ENCODE assay signal across 1 cellular context in genomic region chr1:154961497-154962237, GRCh38.
TF ChIP-seq lines count a peak whose summit lies in the region.

A gene with protein sequence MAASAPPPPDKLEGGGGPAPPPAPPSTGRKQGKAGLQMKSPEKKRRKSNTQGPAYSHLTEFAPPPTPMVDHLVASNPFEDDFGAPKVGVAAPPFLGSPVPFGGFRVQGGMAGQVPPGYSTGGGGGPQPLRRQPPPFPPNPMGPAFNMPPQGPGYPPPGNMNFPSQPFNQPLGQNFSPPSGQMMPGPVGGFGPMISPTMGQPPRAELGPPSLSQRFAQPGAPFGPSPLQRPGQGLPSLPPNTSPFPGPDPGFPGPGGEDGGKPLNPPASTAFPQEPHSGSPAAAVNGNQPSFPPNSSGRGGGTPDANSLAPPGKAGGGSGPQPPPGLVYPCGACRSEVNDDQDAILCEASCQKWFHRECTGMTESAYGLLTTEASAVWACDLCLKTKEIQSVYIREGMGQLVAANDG (minus strand): TSS chr1:154961782. CDS start chr1:154961576, 206 bp downstream.

TF ChIP-seq in K562, 482 proteins besides CTCF, POLR2A, EP300 and RAD21 (continued from another document and continues in another):
- no peak for TF ChIP-seq CHD7 (IDR thresholded peaks at IDR 0.05; ENCODE audit: low read depth, low read length)
- TF ChIP-seq STAT5B (CRISPR knock-in tag; IDR thresholded peaks at IDR 0.05) = no peak
- no peak for TF ChIP-seq COPS2 (conservative IDR thresholded peaks at IDR 0.05)
- TF ChIP-seq MYC (IDR thresholded peaks at IDR 0.05; ENCODE audit: low read depth, low read length) = peak; percentile 58; the same call in 1 of the 2 replicates
- TF ChIP-seq MYC (CRISPR knock-in tag; IDR thresholded peaks at IDR 0.05; ENCODE audit: borderline replicate concordance, low read depth) = peak; percentile 39; the same call in 1 of the 2 replicates
- no peak for TF ChIP-seq HEY1 (CRISPR knock-in tag; IDR thresholded peaks at IDR 0.05; ENCODE audit: borderline replicate concordance)
- no peak for TF ChIP-seq ZBTB43 (CRISPR knock-in tag; IDR thresholded peaks at IDR 0.05)
- peak; percentile 61; the same call in 1 of the 2 replicates for TF ChIP-seq ZNF592 (IDR thresholded peaks at IDR 0.05)
- no peak for TF ChIP-seq FOS (IDR thresholded peaks at IDR 0.05; ENCODE audit: extremely low read depth, insufficient read length)
- no peak for TF ChIP-seq DACH1 (IDR thresholded peaks at IDR 0.05; ENCODE audit: partially characterized antibody)
- TF ChIP-seq, protein P1, sequence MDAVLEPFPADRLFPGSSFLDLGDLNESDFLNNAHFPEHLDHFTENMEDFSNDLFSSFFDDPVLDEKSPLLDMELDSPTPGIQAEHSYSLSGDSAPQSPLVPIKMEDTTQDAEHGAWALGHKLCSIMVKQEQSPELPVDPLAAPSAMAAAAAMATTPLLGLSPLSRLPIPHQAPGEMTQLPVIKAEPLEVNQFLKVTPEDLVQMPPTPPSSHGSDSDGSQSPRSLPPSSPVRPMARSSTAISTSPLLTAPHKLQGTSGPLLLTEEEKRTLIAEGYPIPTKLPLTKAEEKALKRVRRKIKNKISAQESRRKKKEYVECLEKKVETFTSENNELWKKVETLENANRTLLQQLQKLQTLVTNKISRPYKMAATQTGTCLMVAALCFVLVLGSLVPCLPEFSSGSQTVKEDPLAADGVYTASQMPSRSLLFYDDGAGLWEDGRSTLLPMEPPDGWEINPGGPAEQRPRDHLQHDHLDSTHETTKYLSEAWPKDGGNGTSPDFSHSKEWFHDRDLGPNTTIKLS (IDR thresholded peaks at IDR 0.05; ENCODE audit: borderline replicate concordance, low read depth) = 0 out of 2 replicates have a peak, but pooled peaks have one; percentile 15
- no peak for TF ChIP-seq FOXP4 (CRISPR knock-in tag; IDR thresholded peaks at IDR 0.05; ENCODE audit: borderline replicate concordance)
- TF ChIP-seq ZNF41 (CRISPR knock-in tag; conservative IDR thresholded peaks at IDR 0.05) = 0 out of 2 replicates have a peak, but pooled peaks have one; percentile 14
- no peak for TF ChIP-seq TAF15 (IDR thresholded peaks at IDR 0.05; ENCODE audit: low read depth, low read length)
- TF ChIP-seq GTF3C2 (IDR thresholded peaks at IDR 0.05; ENCODE audit: borderline replicate concordance, extremely low read depth, insufficient read length) = no peak
- TF ChIP-seq MAX (CRISPR knock-in tag; IDR thresholded peaks at IDR 0.05) = peak; percentile 41; the same call in 1 of the 2 replicates
